ENCODE assay signal across 1 cellular context in the genomic region with DNA sequence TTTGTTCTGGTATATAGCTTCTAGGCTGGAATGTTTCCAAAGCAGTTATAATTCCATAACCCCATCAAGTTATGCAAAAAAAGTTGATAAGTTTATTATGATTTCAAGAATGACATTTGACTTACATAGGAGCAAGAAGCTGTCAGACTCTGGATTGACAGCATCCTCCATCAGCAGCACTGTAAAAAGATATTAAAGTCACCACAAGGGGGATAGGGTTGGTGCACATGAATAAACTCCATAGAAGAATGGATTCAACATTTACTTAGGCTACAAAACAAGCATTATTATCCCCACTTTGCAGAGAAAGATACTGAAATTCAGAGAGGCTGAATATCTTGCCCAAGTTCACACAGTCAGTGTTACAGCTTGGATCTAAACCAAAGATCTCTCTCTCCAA.
TF ChIP-seq lines count a peak whose summit lies in the region.

No MANE protein-coding gene starts in this region.

TF ChIP-seq in GM23338, 12 proteins besides CTCF, POLR2A, EP300 and RAD21 (continued from another document):
- TF ChIP-seq ZNF462 (CRISPR knock-in tag; IDR thresholded peaks at IDR 0.05) (no peak), NANOG (IDR thresholded peaks at IDR 0.05; ENCODE audit: borderline replicate concordance) (no peak), JUNB (IDR thresholded peaks at IDR 0.05; ENCODE audit: unreplicated experiment) (no peak)
